In the genomic region with DNA sequence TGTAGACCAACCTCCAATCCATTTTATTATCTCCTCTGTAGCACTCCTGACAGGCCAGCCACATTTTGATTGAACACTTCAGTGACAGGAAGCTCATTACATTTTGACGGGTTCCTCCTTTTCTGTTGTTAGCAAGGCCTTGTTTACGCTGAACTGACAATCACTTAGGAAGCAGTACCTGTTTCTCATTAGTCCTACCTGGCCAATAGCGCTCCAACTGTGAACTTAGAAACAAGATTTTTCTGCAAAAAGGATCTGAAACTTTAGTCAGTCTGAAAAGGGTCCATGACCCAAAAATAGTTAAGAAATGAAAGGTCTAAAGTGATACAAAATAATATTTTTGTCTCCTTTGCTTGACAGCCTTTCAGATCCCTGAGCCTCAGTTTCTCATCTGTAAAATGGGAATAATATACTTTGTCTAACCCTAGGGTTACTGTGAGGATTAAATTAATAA, we compare ENCODE assay signal across 13 cellular contexts.
DNase-seq lines count a peak whose midpoint lies in the region; ATAC-seq and TF ChIP-seq lines count a peak whose summit lies in the region.
"Had no signal": no experiment of that assay in that cellular context is flagged by ENCODE, and none has a peak within 500 bp of the region (broad histone marks: within the 10 kb centered on the region; RNA-seq: fewer than 3 reads in every experiment).

No MANE protein-coding gene starts in this region.

- H3K4me3 ChIP-seq in NB4 (ENCODE audit: low read depth, low read length) (no peak overlapping the region), mucosa of descending colon (peak overlapping the region; percentile 4)

- DNase-seq in NB4 (ENCODE audit: low read depth): peak; percentile 8
- no peak for DNase-seq in mucosa of descending colon
- DNase-seq in CD1c-positive myeloid dendritic cell (ENCODE audit: extremely low spot score): no peak
- no peak for DNase-seq in ACHN
- no peak for DNase-seq in NCI-H1092 (lab: John Stamatoyannopoulos, UW)
- DNase-seq: activated CD4-positive, alpha-beta T cell treated with anti-CD3 and anti-CD28 coated beads, Interleukin-2, amount 50 U/mL, for 1 hour; activated naive CD4-positive, alpha-beta T cell treated with anti-CD3 and anti-CD28 coated beads for 36 hours; effector CD8-positive, alpha-beta T cell; NCI-H2029 treated with DMSO at 0.1 percent for 48 hours had no signal

- peaks cover 9% of the 10 kb centered on the region for H3K4me1 ChIP-seq in mucosa of descending colon (ENCODE audit: low read depth)

- no peaks in the 10 kb centered on the region for H3K9me3 ChIP-seq in mucosa of descending colon

- in situ Hi-C loops in ACHN (cut with HindIII; ENCODE audit: low pct_ligation_motif_present, low pct_unique_long_range_greater_than_20kb, low sequenced_read_pairs): no loop called here

- H3K36me3 ChIP-seq in mucosa of descending colon (ENCODE audit: low read depth): no peaks in the 10 kb centered on the region

- no peak for TF ChIP-seq POLR2A in NB4 (IDR thresholded peaks at IDR 0.05; ENCODE audit: extremely low read depth, insufficient read length)

- ATAC-seq in GM18498 (IDR thresholded peaks at IDR 0.05; ENCODE audit: unreplicated experiment) (peak; percentile 36), GM21515 (IDR thresholded peaks at IDR 0.05; ENCODE audit: unreplicated experiment) (peak; percentile 27), mucosa of descending colon (no peak), GM19452 (IDR thresholded peaks at IDR 0.05; ENCODE audit: unreplicated experiment) (no peak)
- ATAC-seq: HCT116 had no signal

- TF ChIP-seq CTCF in NB4 (IDR thresholded peaks at IDR 0.05; ENCODE audit: low read depth, low read length): no peak
- no peak for TF ChIP-seq CTCF in mucosa of descending colon (IDR thresholded peaks at IDR 0.05)

- intact Hi-C loops in mucosa of descending colon (cut with DNase I, micrococcal nuclease): no loop called here

Comparison
In these comparisons a context has a peak if more than half of its experiments do, and no peak if none do; other contexts are left out.
1. ATAC-seq: peak in GM18498 (single experiment) and GM21515 (single experiment); none in mucosa of descending colon (single experiment) and GM19452 (single experiment).